2 cellular contexts compared by ENCODE assay signal in genomic region chr10:80924063-80924952, GRCh38.
TF ChIP-seq lines count a peak whose summit lies in the region.

No MANE protein-coding gene starts in this region.

TF ChIP-seq in SK-N-SH treated with all-trans-retinoic acid at 6 μM for 48 hours, 23 proteins besides CTCF, POLR2A, EP300 and RAD21 (continued from another document):
- no peak for TF ChIP-seq POU6F1 (CRISPR knock-in tag; IDR thresholded peaks at IDR 0.05; ENCODE audit: borderline replicate concordance, low read depth)
- no peak for TF ChIP-seq PATZ1 (CRISPR knock-in tag; IDR thresholded peaks at IDR 0.05; ENCODE audit: borderline replicate concordance)
- no peak for TF ChIP-seq ZNF8 (CRISPR knock-in tag; IDR thresholded peaks at IDR 0.05)
- TF ChIP-seq TOX (CRISPR knock-in tag; IDR thresholded peaks at IDR 0.05; ENCODE audit: borderline replicate concordance), result no peak
- TF ChIP-seq ZFP30 (CRISPR knock-in tag; IDR thresholded peaks at IDR 0.05), result no peak
- no peak for TF ChIP-seq BACH2 (CRISPR knock-in tag; IDR thresholded peaks at IDR 0.05; ENCODE audit: borderline replicate concordance)

TF ChIP-seq in GM12878, 131 proteins besides CTCF, POLR2A, EP300 and RAD21 (continued from another document):
- no peak for TF ChIP-seq ZBTB4 (CRISPR knock-in tag; IDR thresholded peaks at IDR 0.05)
- TF ChIP-seq RELB (IDR thresholded peaks at IDR 0.05; ENCODE audit: low read depth), result 0 out of 2 replicates have a peak, but pooled peaks have one; percentile 23
- TF ChIP-seq HDAC2 (IDR thresholded peaks at IDR 0.05), result no peak
- 0 out of 2 replicates have a peak, but pooled peaks have one; percentile 18 for TF ChIP-seq MXI1 (IDR thresholded peaks at IDR 0.05; ENCODE audit: low read depth, low read length)
